In genomic region chr6:148238713-148239112, GRCh38 we compare ENCODE assay signal across 13 cellular contexts.
DNase-seq lines count a peak whose midpoint lies in the region; ATAC-seq and TF ChIP-seq lines count a peak whose summit lies in the region.
"Had no signal": no experiment of that assay in that cellular context is flagged by ENCODE, and none has a peak within 500 bp of the region (broad histone marks: within the 10 kb centered on the region; RNA-seq: fewer than 3 reads in every experiment).

No MANE protein-coding gene starts in this region.

- CTCF ChIA-PET in IMR-90 (lab: Yijun Ruan, JAX), result interaction anchor here (0.8 kb wide), 1 partner anchor 52 kb away, joined by 7 read pairs; no protein-coding TSS in a partner anchor

- no peaks in the 10 kb centered on the region for H3K79me1 ChIP-seq in IMR-90 (ENCODE audit: low read depth in 1 of 2, low read length in 2 of 2)

- no peak overlapping the region for H3K14ac ChIP-seq in IMR-90 (replicated peaks; ENCODE audit: low read depth, low read length)

- no peak overlapping the region for H4K91ac ChIP-seq in IMR-90 (ENCODE audit: insufficient read depth, low read depth, low read length)

- H2BK120ac ChIP-seq in IMR-90 (ENCODE audit: low read depth, low read length), result no peak overlapping the region

- no peak overlapping the region for H3K18ac ChIP-seq in IMR-90 (ENCODE audit: low read depth, low read length)

- H3K27ac ChIP-seq in IMR-90 (ENCODE audit: insufficient read depth, low read length) (no peak overlapping the region), esophagus squamous epithelium (peak overlapping the region; percentile 66 to 87 (median 76))
- H3K27ac ChIP-seq: BLaER1 treated with 17β-estradiol and CSF1 and Interleukin-3, amounts not matched to agents 10 nM and 100 nM had no signal

- no peak overlapping the region for H3K4ac ChIP-seq in IMR-90 (ENCODE audit: low read depth, low read length)

- H2BK15ac ChIP-seq in IMR-90 (ENCODE audit: low read depth, low read length), result no peak overlapping the region

- H2BK20ac ChIP-seq in IMR-90 (ENCODE audit: low read depth, low read length), result no peak overlapping the region

- in situ Hi-C loops in IMR-90 (cut with MboI; ENCODE audit: low sequenced_read_pairs), result no loop called here

- H4K5ac ChIP-seq in IMR-90 (ENCODE audit: low read depth, low read length), result no peak overlapping the region

- H3K4me3 Mint-ChIP-seq in dendritic cell treated with granulocyte-macrophage colony-stimulating factor and Interleukin-4, amounts not matched to agents 40 ng/mL and 50 ng/mL, for 4 days, result no peak overlapping the region
- no peak overlapping the region for H3K4me3 Mint-ChIP-seq in natural killer cell treated with Interleukin-12 subunit alpha and Interleukin-12 subunit beta and Interleukin-15 and Interleukin-18, amount 100 ng/mL, for 72 hours
- H3K4me3 Mint-ChIP-seq: B cell; CD8-positive, alpha-beta T cell had no signal

- intact Hi-C loops in IMR-90 (cut with micrococcal nuclease) (no loop called here), esophagus squamous epithelium (cut with DNase I) (no loop called here)
- intact Hi-C loops in dendritic cell treated with granulocyte-macrophage colony-stimulating factor and Interleukin-4, amounts not matched to agents 40 ng/mL and 50 ng/mL, for 4 days (cut with micrococcal nuclease), result no loop called here

- H3K23ac ChIP-seq in IMR-90 (ENCODE audit: low read depth, low read length), result no peak overlapping the region

- H4K20me1 ChIP-seq in IMR-90 (ENCODE audit: insufficient read depth, low read length), result no peaks in the 10 kb centered on the region
- H4K20me1 ChIP-seq: BLaER1 treated with 17β-estradiol and CSF1 and Interleukin-3, amounts not matched to agents 10 nM and 100 nM had no signal

- H2BK5ac ChIP-seq in IMR-90 (ENCODE audit: low read depth, low read length, poor library complexity, severe bottlenecking), result no peak overlapping the region

- BruUV-seq in IMR-90 (replicated peaks; lab: Mats Ljungman, UMichigan), result no TSS peak

- POLR2A ChIA-PET in IMR-90 (lab: Charles Lee; ENCODE audit: unreplicated experiment), result no interaction called here

- H4K8ac ChIP-seq in IMR-90 (ENCODE audit: low read depth in 2 of 2, low read length in 2 of 2), result no peak overlapping the region

- H3K36me3 Mint-ChIP-seq in dendritic cell treated with granulocyte-macrophage colony-stimulating factor and Interleukin-4, amounts not matched to agents 40 ng/mL and 50 ng/mL, for 4 days (ENCODE audit: low read depth), result no peaks in the 10 kb centered on the region
- no peaks in the 10 kb centered on the region for H3K36me3 Mint-ChIP-seq in natural killer cell treated with Interleukin-12 subunit alpha and Interleukin-12 subunit beta and Interleukin-15 and Interleukin-18, amount 100 ng/mL, for 72 hours
- H3K36me3 Mint-ChIP-seq: CD8-positive, alpha-beta T cell had no signal

- no peak overlapping the region for H2AFZ ChIP-seq in IMR-90 (replicated peaks; ENCODE audit: low read length, poor library complexity)

- TF ChIP-seq POLR2A in IMR-90 (IDR thresholded peaks at IDR 0.05; ENCODE audit: low read depth, low read length), result no peak
- TF ChIP-seq POLR2A in esophagus squamous epithelium (IDR thresholded peaks at IDR 0.05), result no peak

- H3K27ac Mint-ChIP-seq in dendritic cell treated with granulocyte-macrophage colony-stimulating factor and Interleukin-4, amounts not matched to agents 40 ng/mL and 50 ng/mL, for 4 days, result peak overlapping the region; percentile 56
- H3K27ac Mint-ChIP-seq in natural killer cell treated with Interleukin-12 subunit alpha and Interleukin-12 subunit beta and Interleukin-15 and Interleukin-18, amount 100 ng/mL, for 72 hours, result no peak overlapping the region
- H3K27ac Mint-ChIP-seq: B cell; CD8-positive, alpha-beta T cell had no signal

- no peaks in the 10 kb centered on the region for H3K9me3 Mint-ChIP-seq in dendritic cell treated with granulocyte-macrophage colony-stimulating factor and Interleukin-4, amounts not matched to agents 40 ng/mL and 50 ng/mL, for 4 days
- no peaks in the 10 kb centered on the region for H3K9me3 Mint-ChIP-seq in natural killer cell treated with Interleukin-12 subunit alpha and Interleukin-12 subunit beta and Interleukin-15 and Interleukin-18, amount 100 ng/mL, for 72 hours
- H3K9me3 Mint-ChIP-seq: CD8-positive, alpha-beta T cell had no signal

- H3K4me2 ChIP-seq in IMR-90 (ENCODE audit: low read depth, low read length), result no peak overlapping the region
- H3K4me2 ChIP-seq: BLaER1 treated with 17β-estradiol and CSF1 and Interleukin-3, amounts not matched to agents 10 nM and 100 nM had no signal

- H3K36me3 ChIP-seq in IMR-90 (ENCODE audit: control insufficient read depth, insufficient read depth, low read length) (no peaks in the 10 kb centered on the region), esophagus squamous epithelium (no peaks in the 10 kb centered on the region)
- H3K36me3 ChIP-seq: BLaER1 treated with 17β-estradiol and CSF1 and Interleukin-3, amounts not matched to agents 10 nM and 100 nM; HAP-1 had no signal

- ATAC-seq in IMR-90 (ENCODE audit: low read depth), result no peak
- no peak for ATAC-seq in natural killer cell treated with Interleukin-12 subunit alpha and Interleukin-12 subunit beta and Interleukin-15 and Interleukin-18, amount 100 ng/mL, for 72 hours
- ATAC-seq in GM18868 (IDR thresholded peaks at IDR 0.05; ENCODE audit: unreplicated experiment), result no peak
- ATAC-seq: CD8-positive, alpha-beta T cell had no signal

- dilution Hi-C loops in IMR-90 (cut with HindIII; ENCODE audit: low sequenced_read_pairs, unreplicated experiment), result no loop called here

- H3K4me1 ChIP-seq in IMR-90 (ENCODE audit: control insufficient read depth, insufficient read depth, low read length) (peaks cover 11% of the 10 kb centered on the region), esophagus squamous epithelium (peaks cover 21 to 74% (median 34%) of the 10 kb centered on the region in 3 donors)
- H3K4me1 ChIP-seq: HAP-1 had no signal

- H3K9me3 ChIP-seq in IMR-90 (ENCODE audit: control insufficient read depth, insufficient read depth, low read length) (no peaks in the 10 kb centered on the region), esophagus squamous epithelium (no peaks in the 10 kb centered on the region)
- H3K9me3 ChIP-seq: BLaER1 treated with 17β-estradiol and CSF1 and Interleukin-3, amounts not matched to agents 10 nM and 100 nM; HAP-1 had no signal

- H3K9ac ChIP-seq in IMR-90 (ENCODE audit: low read depth, low read length), result no peak overlapping the region
- H3K9ac ChIP-seq: BLaER1 treated with 17β-estradiol and CSF1 and Interleukin-3, amounts not matched to agents 10 nM and 100 nM had no signal

- H2AK5ac ChIP-seq in IMR-90 (ENCODE audit: low read depth, low read length), result 0 out of 2 replicates have a peak overlapping the region, but pooled peaks have one; percentile 2

- H3K4me1 Mint-ChIP-seq in dendritic cell treated with granulocyte-macrophage colony-stimulating factor and Interleukin-4, amounts not matched to agents 40 ng/mL and 50 ng/mL, for 4 days (ENCODE audit: low read depth), result peaks cover 10% of the 10 kb centered on the region
- no peaks in the 10 kb centered on the region for H3K4me1 Mint-ChIP-seq in natural killer cell treated with Interleukin-12 subunit alpha and Interleukin-12 subunit beta and Interleukin-15 and Interleukin-18, amount 100 ng/mL, for 72 hours (ENCODE audit: low read depth in 2 of 2)
- H3K4me1 Mint-ChIP-seq: B cell had no signal

- H3K27me3 Mint-ChIP-seq in dendritic cell treated with granulocyte-macrophage colony-stimulating factor and Interleukin-4, amounts not matched to agents 40 ng/mL and 50 ng/mL, for 4 days, result peaks cover 11% of the 10 kb centered on the region
- peaks cover 10 to 11% of the 10 kb centered on the region in 2 donors for H3K27me3 Mint-ChIP-seq in natural killer cell treated with Interleukin-12 subunit alpha and Interleukin-12 subunit beta and Interleukin-15 and Interleukin-18, amount 100 ng/mL, for 72 hours

- 97% methylated on average over 4 of the region's 7 CpGs; no CpG with 5 or more reads in 1 of the 2 experiments for WGBS in IMR-90 (ENCODE audit: extremely low coverage in 2 of 2, insufficient read length in 1 of 2), 2 experiments
- WGBS in esophagus squamous epithelium, 2 donors, result 81 to 82% methylated on average over 7 of the region's 7 CpGs

- TF ChIP-seq CTCF in IMR-90 (conservative IDR thresholded peaks at IDR 0.05; ENCODE audit: low read depth, low read length) (no peak), esophagus squamous epithelium (IDR thresholded peaks at IDR 0.05) (no peak)

- DNase-seq in IMR-90 (no peak), esophagus squamous epithelium (lab: John Stamatoyannopoulos, UW) (no peak), mucosa of gallbladder (ENCODE audit: low spot score) (no peak)
- DNase-seq in natural killer cell treated with Interleukin-12 subunit alpha and Interleukin-12 subunit beta and Interleukin-15 and Interleukin-18, amount 100 ng/mL, for 72 hours (ENCODE audit: low spot score), result no peak
- DNase-seq: Calu3; CD8-positive, alpha-beta T cell; DMS79 treated with DMSO at 0.1 percent for 48 hours; GF-D8 had no signal

- H3K4me3 ChIP-seq in IMR-90 (ENCODE audit: insufficient read depth, low read depth, low read length) (no peak overlapping the region), esophagus squamous epithelium (no peak overlapping the region)
- H3K4me3 ChIP-seq: BLaER1 treated with 17β-estradiol and CSF1 and Interleukin-3, amounts not matched to agents 10 nM and 100 nM; HAP-1 had no signal

- no peaks in the 10 kb centered on the region for H3K27me3 ChIP-seq in IMR-90 (ENCODE audit: control insufficient read depth, insufficient read depth, low read length)
- no peaks in the 10 kb centered on the region for H3K27me3 ChIP-seq in esophagus squamous epithelium
- H3K27me3 ChIP-seq: BLaER1 treated with 17β-estradiol and CSF1 and Interleukin-3, amounts not matched to agents 10 nM and 100 nM had no signal

- no peaks in the 10 kb centered on the region; the same call in 1 of the 2 replicates for H3K9me1 ChIP-seq in IMR-90 (ENCODE audit: insufficient read depth, low read length)

- no peak for TF ChIP-seq RAD21 in IMR-90 (IDR thresholded peaks at IDR 0.05; ENCODE audit: low read length)

- no peak overlapping the region for H2AK9ac ChIP-seq in IMR-90 (replicated peaks; ENCODE audit: low read depth, low read length, poor library complexity)

- H3K56ac ChIP-seq in IMR-90 (ENCODE audit: extremely low read depth, insufficient read depth, low read length), result no peak overlapping the region

TF ChIP-seq in IMR-90, 13 proteins besides CTCF, POLR2A, EP300 and RAD21 (continues in another document):
- TF ChIP-seq FOS (IDR thresholded peaks at IDR 0.05; ENCODE audit: low read depth, low read length), result no peak
- TF ChIP-seq CHD1 (IDR thresholded peaks at IDR 0.05; ENCODE audit: low read depth, low read length), result no peak
- no peak for TF ChIP-seq MAFK (IDR thresholded peaks at IDR 0.05; ENCODE audit: low read depth, low read length)
- TF ChIP-seq USF2 (IDR thresholded peaks at IDR 0.05; ENCODE audit: low read depth, low read length), result no peak
